ENCODE assay signal across 15 cellular contexts in genomic region chr2:189467160-189467559, GRCh38.
"Had no signal": no experiment of that assay in that cellular context is flagged by ENCODE, and none has a peak within 500 bp of the region (broad histone marks: within the 10 kb centered on the region; RNA-seq: fewer than 3 reads in every experiment).

No MANE protein-coding gene starts in this region.

- H3K4me1 Mint-ChIP-seq: nephron had no signal

- H3K27ac Mint-ChIP-seq: dendritic cell treated with granulocyte-macrophage colony-stimulating factor and Interleukin-4, amounts not matched to agents 40 ng/mL and 50 ng/mL, for 4 days; naive B cell had no signal

- H3K9me3 Mint-ChIP-seq: dendritic cell treated with granulocyte-macrophage colony-stimulating factor and Interleukin-4, amounts not matched to agents 40 ng/mL and 50 ng/mL, for 4 days; effector memory CD8-positive, alpha-beta T cell; naive B cell; nephron had no signal

- DNase-seq: effector memory CD8-positive, alpha-beta T cell; esophagus squamous epithelium; foreskin fibroblast; glutamatergic neuron; islet precursor cell; left ventricle myocardium inferior; naive B cell; psoas muscle; retina; stimulated activated CD4-positive, alpha-beta T cell treated with anti-CD3 and anti-CD28 coated beads, Interleukin-12 subunit alpha, Interleukin-12 subunit beta, amount 100 ng/mL, for 4 hours; stomach; substantia nigra; transverse colon had no signal

- H3K4me3 Mint-ChIP-seq: dendritic cell treated with granulocyte-macrophage colony-stimulating factor and Interleukin-4, amounts not matched to agents 40 ng/mL and 50 ng/mL, for 4 days; effector memory CD8-positive, alpha-beta T cell; naive B cell; nephron had no signal

- H3K27me3 Mint-ChIP-seq: dendritic cell treated with granulocyte-macrophage colony-stimulating factor and Interleukin-4, amounts not matched to agents 40 ng/mL and 50 ng/mL, for 4 days; effector memory CD8-positive, alpha-beta T cell; naive B cell had no signal

- ATAC-seq: effector memory CD8-positive, alpha-beta T cell had no signal
